15 cellular contexts compared by ENCODE assay signal in the genomic region with DNA sequence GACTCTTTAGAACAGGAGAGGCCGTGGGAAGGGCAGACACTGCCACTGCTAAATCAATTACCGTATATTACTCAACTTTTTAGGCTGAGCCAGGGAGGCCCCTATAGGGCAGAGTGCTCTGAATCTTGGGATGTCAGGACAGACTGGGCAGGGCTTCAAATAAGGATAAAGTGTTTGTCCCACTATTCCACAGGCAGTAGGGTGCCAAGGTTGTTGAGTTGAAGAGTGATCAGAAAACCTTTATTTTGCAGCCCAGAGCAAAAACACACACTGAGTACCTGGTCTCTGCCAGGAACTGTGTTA. TPM values are rescaled to one million over a fixed set of nuclear protein-coding genes. Genes with fewer than 3 reads are reported as not detected.
DNase-seq lines count a peak whose midpoint lies in the region; ATAC-seq and TF ChIP-seq lines count a peak whose summit lies in the region.
"Had no signal": no experiment of that assay in that cellular context is flagged by ENCODE, and none has a peak within 500 bp of the region (broad histone marks: within the 10 kb centered on the region; RNA-seq: fewer than 3 reads in every experiment).

No MANE protein-coding gene starts in this region.

- TF ChIP-seq CTCF in natural killer cell (IDR thresholded peaks at IDR 0.05) (no peak), mesothelial cell of epicardium (IDR thresholded peaks at IDR 0.05; ENCODE audit: unreplicated experiment) (no peak)

- H3K36me3 Mint-ChIP-seq in natural killer cell, result no peaks in the 10 kb centered on the region
- H3K36me3 Mint-ChIP-seq in natural killer cell treated with Interleukin-12 subunit alpha and Interleukin-12 subunit beta and Interleukin-15 and Interleukin-18, amount 100 ng/mL, for 72 hours, result no peaks in the 10 kb centered on the region
- peaks cover 5% of the 10 kb centered on the region for H3K36me3 Mint-ChIP-seq in activated T-helper 1 cell treated with anti-CD3 and anti-CD28 coated beads, Interleukin-12 subunit alpha, Interleukin-12 subunit beta, Interleukin-2, Interleukin-4 antibody, amounts not matched to agents 30 ng/mL and 10 ng/mL and 1 ng/mL, durations not matched to agents 14 hours and 24 hours and 36 hours (ENCODE audit: low read depth)
- peaks cover 6% of the 10 kb centered on the region for H3K36me3 Mint-ChIP-seq in mesothelial cell of epicardium

- H3K4me3 Mint-ChIP-seq in natural killer cell (peak overlapping the region; percentile 93), mesothelial cell of epicardium (peak overlapping the region; percentile 5)
- no peak overlapping the region for H3K4me3 Mint-ChIP-seq in natural killer cell treated with Interleukin-12 subunit alpha and Interleukin-12 subunit beta and Interleukin-15 and Interleukin-18, amount 100 ng/mL, for 72 hours
- H3K4me3 Mint-ChIP-seq in activated T-helper 1 cell treated with anti-CD3 and anti-CD28 coated beads, Interleukin-12 subunit alpha, Interleukin-12 subunit beta, Interleukin-2, Interleukin-4 antibody, amounts not matched to agents 30 ng/mL and 10 ng/mL and 1 ng/mL, durations not matched to agents 14 hours and 24 hours and 36 hours, result peak overlapping the region; percentile 94

- H3K9me3 Mint-ChIP-seq in natural killer cell (no peaks in the 10 kb centered on the region), mesothelial cell of epicardium (no peaks in the 10 kb centered on the region)
- H3K9me3 Mint-ChIP-seq in natural killer cell treated with Interleukin-12 subunit alpha and Interleukin-12 subunit beta and Interleukin-15 and Interleukin-18, amount 100 ng/mL, for 72 hours, result no peaks in the 10 kb centered on the region
- H3K9me3 Mint-ChIP-seq in activated T-helper 1 cell treated with anti-CD3 and anti-CD28 coated beads, Interleukin-12 subunit alpha, Interleukin-12 subunit beta, Interleukin-2, Interleukin-4 antibody, amounts not matched to agents 30 ng/mL and 10 ng/mL and 1 ng/mL, durations not matched to agents 14 hours and 24 hours and 36 hours, result no peaks in the 10 kb centered on the region
- H3K9me3 Mint-ChIP-seq: activated naive CD8-positive, alpha-beta T cell treated with anti-CD3 and anti-CD28 coated beads, Interleukin-2, amount 10 ng/mL, durations not matched to agents 7 days and 5 days had no signal

- ATAC-seq in natural killer cell (no peak), GM19023 (IDR thresholded peaks at IDR 0.05; ENCODE audit: unreplicated experiment) (no peak)
- ATAC-seq in natural killer cell treated with Interleukin-12 subunit alpha and Interleukin-12 subunit beta and Interleukin-15 and Interleukin-18, amount 100 ng/mL, for 72 hours, result no peak

- H3K27me3 Mint-ChIP-seq in natural killer cell (ENCODE audit: low read depth in 2 of 2) (peaks cover 0 to 3% of the 10 kb centered on the region in 2 donors), mesothelial cell of epicardium (ENCODE audit: low read depth) (peaks cover 2% of the 10 kb centered on the region)
- peaks cover 0 to 2% of the 10 kb centered on the region in 2 donors for H3K27me3 Mint-ChIP-seq in natural killer cell treated with Interleukin-12 subunit alpha and Interleukin-12 subunit beta and Interleukin-15 and Interleukin-18, amount 100 ng/mL, for 72 hours
- peaks cover 2% of the 10 kb centered on the region for H3K27me3 Mint-ChIP-seq in activated T-helper 1 cell treated with anti-CD3 and anti-CD28 coated beads, Interleukin-12 subunit alpha, Interleukin-12 subunit beta, Interleukin-2, Interleukin-4 antibody, amounts not matched to agents 30 ng/mL and 10 ng/mL and 1 ng/mL, durations not matched to agents 14 hours and 24 hours and 36 hours (ENCODE audit: insufficient read depth)

- H3K27ac Mint-ChIP-seq in natural killer cell, result peak overlapping the region in 1 of 2 donors; percentile 92
- H3K27ac Mint-ChIP-seq in natural killer cell treated with Interleukin-12 subunit alpha and Interleukin-12 subunit beta and Interleukin-15 and Interleukin-18, amount 100 ng/mL, for 72 hours, result peak overlapping the region in 1 of 2 donors; percentile 99
- H3K27ac Mint-ChIP-seq in activated T-helper 1 cell treated with anti-CD3 and anti-CD28 coated beads, Interleukin-12 subunit alpha, Interleukin-12 subunit beta, Interleukin-2, Interleukin-4 antibody, amounts not matched to agents 30 ng/mL and 10 ng/mL and 1 ng/mL, durations not matched to agents 14 hours and 24 hours and 36 hours, result peak overlapping the region; percentile 22
- peak overlapping the region; percentile 53 for H3K27ac Mint-ChIP-seq in mesothelial cell of epicardium

- intact Hi-C loops in natural killer cell (cut with micrococcal nuclease), result loop anchor here (10.0 kb wide), 1 partner anchor 1264 kb away; the partner anchor contains the start of genes CDCA5 and ZFPL1
- intact Hi-C loops in activated T-helper 1 cell treated with anti-CD3 and anti-CD28 coated beads, Interleukin-12 subunit alpha, Interleukin-12 subunit beta, Interleukin-2, Interleukin-4 antibody, amounts not matched to agents 30 ng/mL and 10 ng/mL and 1 ng/mL, durations not matched to agents 14 hours and 24 hours and 36 hours (cut with micrococcal nuclease), result loop anchor here (2.0 to 10.0 kb wide), 5 partner anchors 38 to 494 kb away; partner anchors contain the start of genes CFL1, RAB1B, RCE1 and SF3B2

- DNase-seq in natural killer cell, result no peak
- no peak for DNase-seq in natural killer cell treated with Interleukin-12 subunit alpha and Interleukin-12 subunit beta and Interleukin-15 and Interleukin-18, amount 100 ng/mL, for 72 hours (ENCODE audit: low spot score)
- no peak for DNase-seq in activated T-helper 1 cell treated with anti-CD3 and anti-CD28 coated beads, Interleukin-12 subunit alpha, Interleukin-12 subunit beta, Interleukin-2, Interleukin-4 antibody, amounts not matched to agents 30 ng/mL and 10 ng/mL and 1 ng/mL, durations not matched to agents 14 hours and 24 hours and 36 hours (ENCODE audit: low spot score)
- no peak for DNase-seq in mesothelial cell of epicardium (ENCODE audit: low spot score in 2 of 2, unreplicated experiment in 2 of 2)
- no peak for DNase-seq in mucosa of gallbladder (ENCODE audit: low spot score)
- DNase-seq in islet precursor cell, result no peak
- no peak for DNase-seq in NCI-H774 (lab: John Stamatoyannopoulos, UW)
- DNase-seq: activated CD4-positive, alpha-beta T cell treated with anti-CD3 and anti-CD28 coated beads for 4 hours; activated naive CD8-positive, alpha-beta T cell treated with anti-CD3 and anti-CD28 coated beads, Interleukin-2, amount 10 ng/mL, durations not matched to agents 7 days and 5 days; AML-193; EL; mesendoderm; NCI-H1048; NCI-H2171 had no signal

- H3K4me1 Mint-ChIP-seq in natural killer cell (peaks cover 20 to 25% of the 10 kb centered on the region in 2 donors), mesothelial cell of epicardium (peaks cover 39% of the 10 kb centered on the region)
- peaks cover 17 to 25% of the 10 kb centered on the region in 2 donors for H3K4me1 Mint-ChIP-seq in natural killer cell treated with Interleukin-12 subunit alpha and Interleukin-12 subunit beta and Interleukin-15 and Interleukin-18, amount 100 ng/mL, for 72 hours (ENCODE audit: low read depth in 2 of 2)
- H3K4me1 Mint-ChIP-seq in activated T-helper 1 cell treated with anti-CD3 and anti-CD28 coated beads, Interleukin-12 subunit alpha, Interleukin-12 subunit beta, Interleukin-2, Interleukin-4 antibody, amounts not matched to agents 30 ng/mL and 10 ng/mL and 1 ng/mL, durations not matched to agents 14 hours and 24 hours and 36 hours (ENCODE audit: low read depth), result peaks cover 32% of the 10 kb centered on the region

RNA-seq across cellular contexts. Expression of gene B4GAT1, which starts 1.6 kb away (rescaled TPM):
- total RNA-seq in natural killer cell (1 to 10 TPM; 2.0 to 4.2 (median 2.5) TPM), mesothelial cell of epicardium (28.1 to 30.2 TPM (median 29.5 TPM) in 3 replicates), mucosa of gallbladder (43.8 TPM)
- total RNA-seq in natural killer cell treated with Interleukin-12 subunit alpha and Interleukin-12 subunit beta and Interleukin-15 and Interleukin-18, amount 100 ng/mL, for 72 hours, result 1 to 10 TPM; 3.5 to 5.4 TPM
- total RNA-seq in activated T-helper 1 cell treated with anti-CD3 and anti-CD28 coated beads, Interleukin-12 subunit alpha, Interleukin-12 subunit beta, Interleukin-2, Interleukin-4 antibody, amounts not matched to agents 30 ng/mL and 10 ng/mL and 1 ng/mL, durations not matched to agents 14 hours and 24 hours and 36 hours, result 10.6 and 12.1 TPM in 2 replicates

RNA-seq across cellular contexts. Expression of gene BRMS1, which starts 4.1 kb away (rescaled TPM):
- total RNA-seq in natural killer cell, result 10 to 100 TPM; 48.1 to 55.6 (median 48.2) TPM
- 10 to 100 TPM; 53.2 to 64.5 TPM for total RNA-seq in natural killer cell treated with Interleukin-12 subunit alpha and Interleukin-12 subunit beta and Interleukin-15 and Interleukin-18, amount 100 ng/mL, for 72 hours
- total RNA-seq in activated T-helper 1 cell treated with anti-CD3 and anti-CD28 coated beads, Interleukin-12 subunit alpha, Interleukin-12 subunit beta, Interleukin-2, Interleukin-4 antibody, amounts not matched to agents 30 ng/mL and 10 ng/mL and 1 ng/mL, durations not matched to agents 14 hours and 24 hours and 36 hours, result 63.1 and 67.1 TPM in 2 replicates
- total RNA-seq in mesothelial cell of epicardium, result 25.0 to 27.1 TPM (median 26.5 TPM) in 3 replicates
- 32.2 TPM for total RNA-seq in mucosa of gallbladder

RNA-seq across cellular contexts. Expression of gene RIN1, which starts 12.8 kb away (rescaled TPM):
- total RNA-seq in natural killer cell (1 to 10 TPM; 1.3 to 7.9 (median 2.5) TPM), mesothelial cell of epicardium (6.7 to 7.1 TPM (median 7.0 TPM) in 3 replicates), mucosa of gallbladder (16.0 TPM)
- total RNA-seq in natural killer cell treated with Interleukin-12 subunit alpha and Interleukin-12 subunit beta and Interleukin-15 and Interleukin-18, amount 100 ng/mL, for 72 hours, result 1 to 10 TPM in 1 of 2 donors, under 1 TPM in 1; 0.43 to 2.1 TPM
- 0.78 and 0.86 TPM in 2 replicates for total RNA-seq in activated T-helper 1 cell treated with anti-CD3 and anti-CD28 coated beads, Interleukin-12 subunit alpha, Interleukin-12 subunit beta, Interleukin-2, Interleukin-4 antibody, amounts not matched to agents 30 ng/mL and 10 ng/mL and 1 ng/mL, durations not matched to agents 14 hours and 24 hours and 36 hours

RNA-seq across cellular contexts. Expression of gene SLC29A2, which starts 22.5 kb away (rescaled TPM):
- total RNA-seq in natural killer cell, result 1 to 10 TPM; 1.5 to 1.8 (median 1.6) TPM
- total RNA-seq in natural killer cell treated with Interleukin-12 subunit alpha and Interleukin-12 subunit beta and Interleukin-15 and Interleukin-18, amount 100 ng/mL, for 72 hours, result 10 to 100 TPM in 1 of 2 donors, 1 to 10 TPM in 1; 2.4 to 13.6 TPM
- total RNA-seq in activated T-helper 1 cell treated with anti-CD3 and anti-CD28 coated beads, Interleukin-12 subunit alpha, Interleukin-12 subunit beta, Interleukin-2, Interleukin-4 antibody, amounts not matched to agents 30 ng/mL and 10 ng/mL and 1 ng/mL, durations not matched to agents 14 hours and 24 hours and 36 hours, result 14.3 and 16.6 TPM in 2 replicates
- total RNA-seq in mesothelial cell of epicardium, result 33.0 to 35.9 TPM (median 35.7 TPM) in 3 replicates
- 19.0 TPM for total RNA-seq in mucosa of gallbladder

RNA-seq across cellular contexts. Expression of gene CD248, which starts 32.2 kb away (rescaled TPM):
- total RNA-seq in natural killer cell (under 1 TPM; 0.23 to 0.40 (median 0.32) TPM), mesothelial cell of epicardium (95.2 to 102 TPM (median 97.9 TPM) in 3 replicates), mucosa of gallbladder (34.7 TPM)
- under 1 TPM; 0.10 to 0.59 TPM for total RNA-seq in natural killer cell treated with Interleukin-12 subunit alpha and Interleukin-12 subunit beta and Interleukin-15 and Interleukin-18, amount 100 ng/mL, for 72 hours
- total RNA-seq in activated T-helper 1 cell treated with anti-CD3 and anti-CD28 coated beads, Interleukin-12 subunit alpha, Interleukin-12 subunit beta, Interleukin-2, Interleukin-4 antibody, amounts not matched to agents 30 ng/mL and 10 ng/mL and 1 ng/mL, durations not matched to agents 14 hours and 24 hours and 36 hours, result 0.10 TPM in 1 of 2 replicates, not detected in the other
